In the genomic region with DNA sequence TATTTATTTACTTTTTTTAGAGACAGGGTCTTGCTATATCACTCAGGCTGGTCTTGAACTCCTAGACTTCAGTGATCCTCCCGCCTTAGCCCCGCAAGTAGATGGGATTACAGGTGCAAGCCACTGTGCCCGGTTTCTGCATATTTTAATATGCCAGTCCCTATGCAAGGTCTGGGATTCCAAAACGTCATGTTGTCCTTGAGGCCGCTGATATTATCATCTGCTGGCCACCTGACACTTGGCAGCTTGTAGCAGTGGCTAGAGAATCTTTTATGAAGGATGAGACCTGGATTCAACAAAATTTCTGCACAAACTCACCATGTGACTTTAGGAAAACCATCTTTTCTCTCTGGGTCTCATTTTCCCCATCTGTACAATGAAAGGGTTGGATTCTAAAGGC, we compare ENCODE assay signal across 13 cellular contexts.
"Had no signal": no experiment of that assay in that cellular context is flagged by ENCODE, and none has a peak within 500 bp of the region (broad histone marks: within the 10 kb centered on the region; RNA-seq: fewer than 3 reads in every experiment).

No MANE protein-coding gene starts in this region.

- DNase-seq: activated B cell treated with CpG ODN at 0.5 μM for 24 hours; activated CD4-positive, alpha-beta T cell treated with anti-CD3 and anti-CD28 coated beads, Interleukin-2, amount 10 ng/mL, durations not matched to agents 24 days and 14 days; activated naive CD4-positive, alpha-beta T cell; activated naive CD8-positive, alpha-beta T cell treated with anti-CD3 and anti-CD28 coated beads, Interleukin-2, amount 10 ng/mL, durations not matched to agents 7 days and 5 days; effector CD4-positive, alpha-beta T cell; naive B cell had no signal

- H3K36me3 ChIP-seq: cardiac muscle cell, esophagus muscularis mucosa, lower lobe of right lung, neural progenitor cell, upper lobe of left lung had no signal

- H3K9ac ChIP-seq: neural progenitor cell had no signal

- H3K27ac ChIP-seq: cardiac muscle cell, coronary artery, esophagus muscularis mucosa, lower lobe of right lung, neural progenitor cell, upper lobe of left lung had no signal

- ATAC-seq: stimulated activated effector memory CD8-positive, alpha-beta T cell treated with anti-CD3 and anti-CD28 coated beads, Interleukin-12 subunit alpha, Interleukin-12 subunit beta, amount 100 ng/mL, for 72 hours had no signal

- H3K9me3 ChIP-seq: esophagus muscularis mucosa, lower lobe of right lung, upper lobe of left lung had no signal

- H3K4me2 ChIP-seq: neural progenitor cell had no signal

- H3K4me1 ChIP-seq: lower lobe of right lung, neural progenitor cell, upper lobe of left lung had no signal

- H3K4me3 ChIP-seq: cardiac muscle cell, coronary artery, esophagus muscularis mucosa, lower lobe of right lung, neural progenitor cell, upper lobe of left lung had no signal

- H3K27me3 ChIP-seq: cardiac muscle cell, esophagus muscularis mucosa, neural progenitor cell, upper lobe of left lung had no signal
